Comparison of ENCODE assay signal across 8 cellular contexts in the genomic region with DNA sequence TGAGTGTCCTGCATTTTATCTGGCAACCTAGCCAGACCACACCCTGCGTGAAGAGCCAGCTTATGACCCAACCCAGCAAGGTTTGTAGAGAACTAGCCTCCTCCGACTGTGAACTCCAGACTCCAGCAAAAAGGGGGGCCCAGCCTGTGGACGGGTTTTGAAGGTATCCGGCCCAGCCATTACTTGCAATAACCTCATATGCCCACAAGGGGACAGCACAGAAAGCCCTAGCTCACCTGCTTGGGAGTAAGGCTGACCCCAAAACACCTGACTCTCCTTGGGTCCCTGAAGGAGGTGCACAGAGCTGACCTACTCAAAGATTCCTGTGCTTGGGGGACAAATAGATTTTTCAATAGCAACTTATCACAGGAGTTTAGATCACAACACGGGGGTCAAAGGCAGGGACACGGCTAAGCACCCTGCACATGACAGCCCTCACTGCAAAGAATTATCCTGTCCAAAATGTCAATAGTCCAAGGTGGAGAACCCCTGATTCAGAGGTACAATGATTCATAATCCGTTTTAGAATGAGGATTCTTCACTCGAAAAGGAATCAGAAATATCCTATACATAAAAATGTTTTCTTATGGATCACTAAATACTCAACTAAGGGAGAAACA. TPM values are rescaled to one million over a fixed set of nuclear protein-coding genes. Genes with fewer than 3 reads are reported as not detected.
DNase-seq lines count a peak whose midpoint lies in the region; ATAC-seq and TF ChIP-seq lines count a peak whose summit lies in the region.

No MANE protein-coding gene starts in this region.

- no peaks in the 10 kb centered on the region for H3K79me2 ChIP-seq in GM23338 (replicated peaks; ENCODE audit: insufficient read depth)

- ATAC-seq in GM23338, result peak; percentile 81
- peak; percentile 67 to 69 for ATAC-seq in activated T-cell treated with anti-CD3 and anti-CD28 coated beads, Interleukin-2, amount 50 U/mL, for 4 hours

- no peak overlapping the region for H3K27ac ChIP-seq in GM23338 (ENCODE audit: low read depth)

- H3K36me3 Mint-ChIP-seq in GM23338 (ENCODE audit: low read depth) (no peaks in the 10 kb centered on the region), glutamatergic neuron (ENCODE audit: unreplicated experiment) (no peaks in the 10 kb centered on the region)
- H3K36me3 Mint-ChIP-seq in activated T-cell treated with anti-CD3 and anti-CD28 coated beads, Interleukin-2, amount 50 U/mL, for 4 hours (ENCODE audit: insufficient read depth), result no peaks in the 10 kb centered on the region

- no peaks in the 10 kb centered on the region for H3K27me3 ChIP-seq in GM23338 (ENCODE audit: insufficient read depth)

- H3K9me2 ChIP-seq in GM23338 (ENCODE audit: insufficient read depth), result no peaks in the 10 kb centered on the region

- H3K27me3 Mint-ChIP-seq in GM23338 (ENCODE audit: insufficient read depth, low read depth, poor library complexity) (no peaks in the 10 kb centered on the region), glutamatergic neuron (ENCODE audit: unreplicated experiment) (no peaks in the 10 kb centered on the region)
- H3K27me3 Mint-ChIP-seq in activated T-cell treated with anti-CD3 and anti-CD28 coated beads, Interleukin-2, amount 50 U/mL, for 4 hours (ENCODE audit: low read depth), result no peaks in the 10 kb centered on the region

- H3K4me1 Mint-ChIP-seq in GM23338 (peaks cover 6% of the 10 kb centered on the region), glutamatergic neuron (ENCODE audit: low read depth, unreplicated experiment) (peaks cover under 1% of the 10 kb centered on the region)
- H3K4me1 Mint-ChIP-seq in activated T-cell treated with anti-CD3 and anti-CD28 coated beads, Interleukin-2, amount 50 U/mL, for 4 hours (ENCODE audit: low read depth), result no peaks in the 10 kb centered on the region

- TF ChIP-seq CTCF in GM12873 (IDR thresholded peaks at IDR 0.05; ENCODE audit: insufficient read depth, low read depth, low read length, missing control alignments) (peak; percentile 96), GM23338 (conservative IDR thresholded peaks at IDR 0.05; ENCODE audit: low read depth in 2 of 2) (peak; percentile 77 to 93), glutamatergic neuron (IDR thresholded peaks at IDR 0.05; ENCODE audit: partially characterized antibody, unreplicated experiment) (peak; percentile 83)

- no peaks in the 10 kb centered on the region for H4K20me1 ChIP-seq in GM23338 (replicated peaks; ENCODE audit: insufficient read depth)

- DNase-seq in GM23338 (ENCODE audit: low spot score) (peak; percentile 85), NAMALWA (ENCODE audit: low spot score) (peak; percentile 78), glutamatergic neuron (no peak), occipital lobe (lab: John Stamatoyannopoulos, UW) (no peak)
- DNase-seq in activated T-cell treated with anti-CD3 and anti-CD28 coated beads, Interleukin-2, amount 50 U/mL, for 4 hours, result peak; percentile 36
- DNase-seq in stimulated activated CD4-positive, alpha-beta T cell treated with anti-CD3 and anti-CD28 coated beads, Interleukin-2, amount 100 ng/mL, for 48 hours, result peak; percentile 29 to 33
- DNase-seq in NK-92 treated with Interleukin-12 subunit alpha and Interleukin-12 subunit beta, amount 100 ng/mL, for 24 hours (lab: John Stamatoyannopoulos, UW), result no peak

- H3K4me3 ChIP-seq in GM23338, result no peak overlapping the region

- H3F3A ChIP-seq in GM23338 (replicated peaks; ENCODE audit: low read depth), result no peaks in the 10 kb centered on the region

- H3K9me3 Mint-ChIP-seq in GM23338 (no peaks in the 10 kb centered on the region), glutamatergic neuron (ENCODE audit: unreplicated experiment) (peaks cover under 1% of the 10 kb centered on the region)
- H3K9me3 Mint-ChIP-seq in activated T-cell treated with anti-CD3 and anti-CD28 coated beads, Interleukin-2, amount 50 U/mL, for 4 hours, result no peaks in the 10 kb centered on the region

- no peaks in the 10 kb centered on the region for H3K36me3 ChIP-seq in GM23338 (ENCODE audit: insufficient read depth)

- H3K4me3 Mint-ChIP-seq in GM23338 (no peak overlapping the region), glutamatergic neuron (ENCODE audit: unreplicated experiment) (no peak overlapping the region)
- no peak overlapping the region for H3K4me3 Mint-ChIP-seq in activated T-cell treated with anti-CD3 and anti-CD28 coated beads, Interleukin-2, amount 50 U/mL, for 4 hours

- H3K27ac Mint-ChIP-seq in GM23338 (no peak overlapping the region), glutamatergic neuron (ENCODE audit: unreplicated experiment) (no peak overlapping the region)

- H3K4me1 ChIP-seq in GM23338 (ENCODE audit: insufficient read depth), result peaks cover 3% of the 10 kb centered on the region; the same call in 1 of the 2 replicates

- H3K4me2 ChIP-seq in GM23338, result no peak overlapping the region

- no peak overlapping the region for H2AFZ ChIP-seq in GM23338

TF ChIP-seq in GM23338, 12 proteins besides CTCF, POLR2A, EP300 and RAD21 (continues in another document):
- no peak for TF ChIP-seq STAT1 (IDR thresholded peaks at IDR 0.05; ENCODE audit: unreplicated experiment)
- no peak for TF ChIP-seq EZH2phosphoT487 (IDR thresholded peaks at IDR 0.05; ENCODE audit: unreplicated experiment)
- TF ChIP-seq EZH2 (IDR thresholded peaks at IDR 0.05; ENCODE audit: low read depth, unreplicated experiment), result no peak
- no peak for TF ChIP-seq POLR2AphosphoS5 (IDR thresholded peaks at IDR 0.05; ENCODE audit: low read depth)
- TF ChIP-seq ZNF114 (CRISPR knock-in tag; IDR thresholded peaks at IDR 0.05), result no peak
- TF ChIP-seq JUNB (IDR thresholded peaks at IDR 0.05; ENCODE audit: unreplicated experiment), result no peak
- TF ChIP-seq, protein P1, sequence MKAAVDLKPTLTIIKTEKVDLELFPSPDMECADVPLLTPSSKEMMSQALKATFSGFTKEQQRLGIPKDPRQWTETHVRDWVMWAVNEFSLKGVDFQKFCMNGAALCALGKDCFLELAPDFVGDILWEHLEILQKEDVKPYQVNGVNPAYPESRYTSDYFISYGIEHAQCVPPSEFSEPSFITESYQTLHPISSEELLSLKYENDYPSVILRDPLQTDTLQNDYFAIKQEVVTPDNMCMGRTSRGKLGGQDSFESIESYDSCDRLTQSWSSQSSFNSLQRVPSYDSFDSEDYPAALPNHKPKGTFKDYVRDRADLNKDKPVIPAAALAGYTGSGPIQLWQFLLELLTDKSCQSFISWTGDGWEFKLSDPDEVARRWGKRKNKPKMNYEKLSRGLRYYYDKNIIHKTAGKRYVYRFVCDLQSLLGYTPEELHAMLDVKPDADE (IDR thresholded peaks at IDR 0.05), result no peak
- no peak for TF ChIP-seq NANOG (IDR thresholded peaks at IDR 0.05; ENCODE audit: borderline replicate concordance)

RNA-seq across cellular contexts. Expression of a gene that starts 4.5 kb away (rescaled TPM):
- 0.43 and 0.80 TPM in 2 replicates for total RNA-seq in GM23338 (2014; rRNA removed; shearing (Covaris generic))
- 0.08 and 0.17 TPM in 2 replicates for polyA plus RNA-seq in GM23338 (2016; fragmentation: Nextera tagmentation; extraction: Ambion mirVana)
- total RNA-seq in activated T-cell treated with anti-CD3 and anti-CD28 coated beads, Interleukin-2, amount 50 U/mL, for 4 hours, result not detected
- total RNA-seq in glutamatergic neuron (ENCODE audit: unreplicated experiment) (0.27 TPM), occipital lobe (under 0.01 TPM)

RNA-seq across cellular contexts. Expression of a gene that starts 26.1 kb away (rescaled TPM):
- total RNA-seq in GM23338 (2014; rRNA removed; shearing (Covaris generic)), result 18.1 and 20.8 TPM in 2 replicates
- 27.5 and 33.2 TPM in 2 replicates for polyA plus RNA-seq in GM23338 (2016; fragmentation: Nextera tagmentation; extraction: Ambion mirVana)
- 1 to 10 TPM; 6.7 to 8.3 (median 8.0) TPM for total RNA-seq in activated T-cell treated with anti-CD3 and anti-CD28 coated beads, Interleukin-2, amount 50 U/mL, for 4 hours
- total RNA-seq in glutamatergic neuron (ENCODE audit: unreplicated experiment) (21.4 TPM), occipital lobe (55.8 TPM)

RNA-seq across cellular contexts. Expression of a gene that starts 52.5 kb away (rescaled TPM):
- not detected in 2 replicates for total RNA-seq in GM23338 (2014; rRNA removed; shearing (Covaris generic))
- polyA plus RNA-seq in GM23338 (2016; fragmentation: Nextera tagmentation; extraction: Ambion mirVana), result not detected in 2 replicates
- not detected for total RNA-seq in activated T-cell treated with anti-CD3 and anti-CD28 coated beads, Interleukin-2, amount 50 U/mL, for 4 hours
- total RNA-seq in glutamatergic neuron (ENCODE audit: unreplicated experiment), result 0.15 TPM
- total RNA-seq in occipital lobe, result 0.31 TPM

RNA-seq across cellular contexts. Expression of a gene that starts 58.3 kb away (rescaled TPM):
- not detected in 2 replicates for total RNA-seq in GM23338 (2014; rRNA removed; shearing (Covaris generic))
- polyA plus RNA-seq in GM23338 (2016; fragmentation: Nextera tagmentation; extraction: Ambion mirVana), result not detected in 2 replicates
- total RNA-seq in activated T-cell treated with anti-CD3 and anti-CD28 coated beads, Interleukin-2, amount 50 U/mL, for 4 hours, result not detected
- not detected for total RNA-seq in glutamatergic neuron (ENCODE audit: unreplicated experiment)
- not detected for total RNA-seq in occipital lobe

Comparison
In these comparisons a context has a peak if more than half of its experiments do, and no peak if none do; other contexts are left out.
1. DNase-seq: peak in GM23338 (single experiment), NAMALWA (single experiment), activated T-cell treated with anti-CD3 and anti-CD28 coated beads, Interleukin-2, amount 50 U/mL, for 4 hours (single experiment) and stimulated activated CD4-positive, alpha-beta T cell treated with anti-CD3 and anti-CD28 coated beads, Interleukin-2, amount 100 ng/mL, for 48 hours (2 of 2); none in glutamatergic neuron (single experiment), NK-92 treated with Interleukin-12 subunit alpha and Interleukin-12 subunit beta, amount 100 ng/mL, for 24 hours (single experiment) and occipital lobe (single experiment).
2. Peak in every context shown above with its lines, with median percentiles within 50 percentile points of each other: CTCF ChIP-seq.